7 cellular contexts compared by ENCODE assay signal in the genomic region with DNA sequence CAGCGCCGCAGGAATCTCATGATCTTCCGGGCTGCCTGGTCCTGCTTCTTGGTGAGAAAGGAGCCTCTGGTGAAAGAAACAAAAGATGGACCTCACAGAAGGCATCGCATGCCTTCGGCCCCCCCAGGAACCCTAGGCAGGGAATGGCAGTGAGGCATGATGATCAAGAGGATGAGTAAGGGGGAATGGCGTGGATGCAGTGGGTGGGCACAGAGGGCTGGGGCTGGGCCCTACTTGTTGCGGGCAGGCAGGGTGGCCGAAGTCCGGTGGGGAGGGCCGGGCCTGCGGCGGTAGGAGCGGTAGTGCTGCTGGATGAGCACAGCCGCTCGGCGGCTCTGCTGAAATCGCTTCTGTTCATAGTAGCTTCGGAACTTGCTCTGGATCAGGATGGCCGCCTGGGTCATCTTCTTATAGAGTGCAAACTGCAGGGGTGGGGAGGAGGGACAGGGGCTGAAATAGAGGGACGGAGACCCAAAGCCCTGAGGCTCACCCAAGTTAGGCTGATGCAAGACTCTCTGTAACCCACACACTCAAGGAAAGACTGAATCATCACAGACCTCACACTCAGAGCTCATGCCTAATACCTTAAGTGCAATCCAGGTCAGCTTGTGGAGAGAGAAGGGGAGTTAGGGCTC. TPM values are rescaled to one million over a fixed set of nuclear protein-coding genes. Genes with fewer than 3 reads are reported as not detected.
DNase-seq lines count a peak whose midpoint lies in the region; ATAC-seq and TF ChIP-seq lines count a peak whose summit lies in the region.

No MANE protein-coding gene starts in this region.

- H2AFZ ChIP-seq in neuron (ENCODE audit: low read depth, low read length), result peak overlapping the region; percentile 24

- TF ChIP-seq CTCF in GM12875 (IDR thresholded peaks at IDR 0.05; ENCODE audit: borderline replicate concordance, insufficient read depth, low read depth, low read length) (no peak), dorsolateral prefrontal cortex (IDR thresholded peaks at IDR 0.05 in 54 of 56, conservative IDR thresholded peaks at IDR 0.05 in 2 of 56; ENCODE audit: low read depth in 1 of 56, partially characterized antibody in 56 of 56) (no peak)

- DNase-seq in OCI-M1 (lab: John Stamatoyannopoulos, UW) (peak; percentile 74), dorsolateral prefrontal cortex (peak in 1 of 10 donors; percentile 20), SK-N-DZ (ENCODE audit: low spot score) (no peak)

- H3K27me3 ChIP-seq in dorsolateral prefrontal cortex (no peaks in the 10 kb centered on the region), neuron (ENCODE audit: insufficient read depth, low read length) (no peaks in the 10 kb centered on the region)

- ATAC-seq in HG02973 (IDR thresholded peaks at IDR 0.05; ENCODE audit: unreplicated experiment), result no peak
- ATAC-seq in HG02759 (IDR thresholded peaks at IDR 0.05; ENCODE audit: unreplicated experiment), result no peak

- H3K4me1 ChIP-seq in neuron (ENCODE audit: insufficient read depth, low read length), result peaks cover 20% of the 10 kb centered on the region

- intact Hi-C loops in dorsolateral prefrontal cortex (cut with DNase I), result loop anchor here in 1 of 2 donors (5.0 kb wide), 1 partner anchor 62 kb away; no protein-coding TSS in a partner anchor

- H3K36me3 ChIP-seq in neuron (ENCODE audit: insufficient read depth, low read length), result peaks cover 3% of the 10 kb centered on the region

- H3K9me3 ChIP-seq in neuron (ENCODE audit: low read length), result no peaks in the 10 kb centered on the region

- peak overlapping the region in 55 of 59 donors; percentile 80 to 100 (median 99) for H3K27ac ChIP-seq in dorsolateral prefrontal cortex

- peak overlapping the region; percentile 93 for H3K4me3 ChIP-seq in GM12875 (ENCODE audit: low read depth, low read length)
- H3K4me3 ChIP-seq in dorsolateral prefrontal cortex, result peak overlapping the region in 50 of 59 donors; percentile 60 to 99 (median 86)
- H3K4me3 ChIP-seq in neuron (ENCODE audit: low read length), result peak overlapping the region; percentile 92

RNA-seq across cellular contexts. Expression of gene SPAG7, which starts 1.4 kb away (rescaled TPM):
- total RNA-seq in dorsolateral prefrontal cortex, result 10 to 100 TPM; 31.5 to 67.7 (median 51.4) TPM
- polyA plus RNA-seq in SK-N-DZ (2014; cell fraction: cytosol; rRNA removed), result 60.0 and 66.1 TPM in 2 replicates
- polyA plus RNA-seq in SK-N-DZ (2014; cell fraction: nucleus; rRNA removed), result 51.2 and 51.5 TPM in 2 replicates

RNA-seq across cellular contexts. Expression of gene ENO3, which starts 18.1 kb away (rescaled TPM):
- total RNA-seq in dorsolateral prefrontal cortex, result 10 to 100 TPM in 8 of 120 experiments, 1 to 10 TPM in 112; 1.4 to 20.7 (median 5.6) TPM
- polyA plus RNA-seq in SK-N-DZ (2014; cell fraction: cytosol; rRNA removed), result 91.6 and 92.7 TPM in 2 replicates
- polyA plus RNA-seq in SK-N-DZ (2014; cell fraction: nucleus; rRNA removed), result 116 and 223 TPM in 2 replicates

RNA-seq across cellular contexts. Expression of gene CAMTA2, which starts 18.4 kb away (rescaled TPM):
- 100 to 1,000 TPM in 118 of 120 experiments, 10 to 100 TPM in 2; 79.4 to 186 (median 143) TPM for total RNA-seq in dorsolateral prefrontal cortex
- 5.7 and 6.0 TPM in 2 replicates for polyA plus RNA-seq in SK-N-DZ (2014; cell fraction: cytosol; rRNA removed)
- 16.1 and 20.2 TPM in 2 replicates for polyA plus RNA-seq in SK-N-DZ (2014; cell fraction: nucleus; rRNA removed)

RNA-seq across cellular contexts. Expression of gene PFN1, which starts 20.7 kb away (rescaled TPM):
- 100 to 1,000 TPM in 104 of 120 experiments, 10 to 100 TPM in 16; 84.4 to 206 (median 112) TPM for total RNA-seq in dorsolateral prefrontal cortex
- polyA plus RNA-seq in SK-N-DZ (2014; cell fraction: cytosol; rRNA removed), result 531 and 837 TPM in 2 replicates
- 483 and 613 TPM in 2 replicates for polyA plus RNA-seq in SK-N-DZ (2014; cell fraction: nucleus; rRNA removed)

RNA-seq across cellular contexts. Expression of gene INCA1, which starts 28.3 kb away (rescaled TPM):
- 1 to 10 TPM in 104 of 120 experiments, under 1 TPM in 14, not detected in 2; 0.36 to 3.7 (median 2.0) TPM for total RNA-seq in dorsolateral prefrontal cortex
- not detected in 2 replicates for polyA plus RNA-seq in SK-N-DZ (2014; cell fraction: cytosol; rRNA removed)
- not detected in 2 replicates for polyA plus RNA-seq in SK-N-DZ (2014; cell fraction: nucleus; rRNA removed)
